Comparison of ENCODE assay signal across 1 cellular context in genomic region chr5:75336625-75337336, GRCh38.
TF ChIP-seq lines count a peak whose summit lies in the region.

TSS of gene HMGCR (plus strand) at chr5:75337220. CDS start at chr5:75342606, 5,386 bp downstream.

TF ChIP-seq in HepG2, 621 proteins besides CTCF, POLR2A, EP300 and RAD21 (continued from another document and continues in another):
- TF ChIP-seq DMTF1 (CRISPR knock-in tag; IDR thresholded peaks at IDR 0.05) (no peak), ZFP1 (CRISPR knock-in tag; IDR thresholded peaks at IDR 0.05) (no peak), ZNF737 (CRISPR knock-in tag; IDR thresholded peaks at IDR 0.05; ENCODE audit: borderline replicate concordance) (no peak; the same call in 1 of the 2 replicates), ATF6 (CRISPR knock-in tag; conservative IDR thresholded peaks at IDR 0.05) (no peak), ZFP62 (CRISPR knock-in tag; IDR thresholded peaks at IDR 0.05) (no peak), DPF2 (CRISPR knock-in tag; IDR thresholded peaks at IDR 0.05; ENCODE audit: borderline replicate concordance, low read depth) (no peak), AKNA (CRISPR knock-in tag; IDR thresholded peaks at IDR 0.05; ENCODE audit: borderline replicate concordance) (no peak), POLR2AphosphoS2 (IDR thresholded peaks at IDR 0.05; ENCODE audit: low read depth, low read length) (peak; percentile 54; the same call in 1 of the 2 replicates), ZNF572 (CRISPR knock-in tag; IDR thresholded peaks at IDR 0.05) (no peak), SNRNP70 (IDR thresholded peaks at IDR 0.05; ENCODE audit: low read depth, low read length) (no peak), ZNF614 (CRISPR knock-in tag; IDR thresholded peaks at IDR 0.05; ENCODE audit: borderline replicate concordance) (peak; percentile 73; the same call in 1 of the 2 replicates), EEA1 (CRISPR knock-in tag; IDR thresholded peaks at IDR 0.05; ENCODE audit: borderline replicate concordance) (no peak), ZNF839 (CRISPR knock-in tag; IDR thresholded peaks at IDR 0.05; ENCODE audit: borderline replicate concordance) (peak; percentile 75; the same call in 1 of the 2 replicates), SNAPC5 (CRISPR knock-in tag; IDR thresholded peaks at IDR 0.05; ENCODE audit: borderline replicate concordance) (no peak), ZNF530 (CRISPR knock-in tag; IDR thresholded peaks at IDR 0.05; ENCODE audit: low read depth) (no peak), DZIP1 (CRISPR knock-in tag; IDR thresholded peaks at IDR 0.05) (no peak), ZNF607 (CRISPR knock-in tag; IDR thresholded peaks at IDR 0.05; ENCODE audit: borderline replicate concordance) (peak; percentile 82; the same call in 1 of the 2 replicates), NFATC3 (CRISPR knock-in tag; IDR thresholded peaks at IDR 0.05) (no peak; the same call in 1 of the 2 replicates), MTERF4 (CRISPR knock-in tag; IDR thresholded peaks at IDR 0.05) (peak; percentile 87), GMEB1 (CRISPR knock-in tag; IDR thresholded peaks at IDR 0.05; ENCODE audit: borderline replicate concordance) (peak; percentile 96), ARNTL (CRISPR knock-in tag; IDR thresholded peaks at IDR 0.05) (peak; percentile 97), TOPORS (CRISPR knock-in tag; IDR thresholded peaks at IDR 0.05) (peak; percentile 83), ZNF724P (CRISPR knock-in tag; IDR thresholded peaks at IDR 0.05; ENCODE audit: borderline replicate concordance) (peak; percentile 72; the same call in 1 of the 2 replicates), KAT7 (CRISPR knock-in tag; IDR thresholded peaks at IDR 0.05; ENCODE audit: borderline replicate concordance) (peak; percentile 30; the same call in 1 of the 2 replicates), MXI1 (IDR thresholded peaks at IDR 0.05; ENCODE audit: borderline replicate concordance, low read depth, low read length) (peak; percentile 88), GTF2F1 (IDR thresholded peaks at IDR 0.05; ENCODE audit: low read length) (no peak), ARID3A (IDR thresholded peaks at IDR 0.05; ENCODE audit: low read depth, low read length) (peak; percentile 61; the same call in 1 of the 2 replicates), CHD2 (IDR thresholded peaks at IDR 0.05; ENCODE audit: low read depth, low read length) (peak; percentile 44; the same call in 1 of the 2 replicates), ZNF75D (CRISPR knock-in tag; IDR thresholded peaks at IDR 0.05; ENCODE audit: borderline replicate concordance) (no peak), CCDC6 (CRISPR knock-in tag; IDR thresholded peaks at IDR 0.05) (peak; percentile 87), SIX4 (CRISPR knock-in tag; IDR thresholded peaks at IDR 0.05) (no peak; the same call in 1 of the 2 replicates), ZNF468 (CRISPR knock-in tag; IDR thresholded peaks at IDR 0.05) (no peak), CERS6 (CRISPR knock-in tag; IDR thresholded peaks at IDR 0.05) (no peak), ZBTB38 (CRISPR knock-in tag; IDR thresholded peaks at IDR 0.05) (peak; percentile 75; the same call in 1 of the 2 replicates), GPBP1L1 (CRISPR knock-in tag; IDR thresholded peaks at IDR 0.05) (no peak), MXD4 (CRISPR knock-in tag; IDR thresholded peaks at IDR 0.05) (peak; percentile 51), ZFP41 (CRISPR knock-in tag; IDR thresholded peaks at IDR 0.05; ENCODE audit: borderline replicate concordance) (no peak)
